Comparison of ENCODE assay signal across 17 cellular contexts in the genomic region with DNA sequence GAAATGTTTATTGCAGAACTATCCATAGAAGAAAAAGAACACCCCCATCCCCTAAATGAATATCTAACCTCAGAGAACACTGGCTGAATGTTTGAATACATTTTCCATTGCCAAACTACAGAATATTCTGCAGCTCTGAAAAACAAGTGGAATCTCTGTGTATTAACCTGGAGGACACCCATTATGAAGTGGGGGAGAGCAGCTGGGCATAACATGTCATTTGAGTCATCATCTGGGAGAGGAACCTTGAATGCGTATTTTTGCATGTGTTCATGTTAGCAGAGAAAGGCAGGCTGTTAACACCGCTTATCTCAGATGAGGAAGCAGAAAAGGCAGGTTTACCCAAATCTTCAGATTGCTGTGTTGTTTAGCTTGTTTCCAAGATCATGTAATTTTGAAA. TPM values are rescaled to one million over a fixed set of nuclear protein-coding genes. Genes with fewer than 3 reads are reported as not detected.
DNase-seq lines count a peak whose midpoint lies in the region; ATAC-seq and TF ChIP-seq lines count a peak whose summit lies in the region.
"Had no signal": no experiment of that assay in that cellular context is flagged by ENCODE, and none has a peak within 500 bp of the region (broad histone marks: within the 10 kb centered on the region; RNA-seq: fewer than 3 reads in every experiment).

No MANE protein-coding gene starts in this region.

- intact Hi-C loops in IMR-90 (cut with micrococcal nuclease) = no loop called here
- intact Hi-C loops in left lung (cut with DNase I) = no loop called here

- no peak overlapping the region for H3K4me3 Mint-ChIP-seq in activated T-cell treated with anti-CD3 and anti-CD28 coated beads, Interleukin-2, amount 50 U/mL, for 4 hours

- TF ChIP-seq CTCF in IMR-90 (conservative IDR thresholded peaks at IDR 0.05; ENCODE audit: low read depth, low read length) (no peak), fibroblast of pulmonary artery (IDR thresholded peaks at IDR 0.05; ENCODE audit: low read length, missing control alignments) (no peak), left lung (IDR thresholded peaks at IDR 0.05) (no peak)

- H3K27ac ChIP-seq in IMR-90 (ENCODE audit: insufficient read depth, low read length) (no peak overlapping the region), left lung (no peak overlapping the region)
- H3K27ac ChIP-seq: BLaER1 had no signal

- H3K4me1 Mint-ChIP-seq in activated T-cell treated with anti-CD3 and anti-CD28 coated beads, Interleukin-2, amount 50 U/mL, for 4 hours (ENCODE audit: low read depth) = no peaks in the 10 kb centered on the region

- POLR2A ChIA-PET in IMR-90 (lab: Charles Lee; ENCODE audit: unreplicated experiment) = no interaction called here

- no peak overlapping the region for H2AK9ac ChIP-seq in IMR-90 (replicated peaks; ENCODE audit: low read depth, low read length, poor library complexity)

- no peaks in the 10 kb centered on the region for H3K9me1 ChIP-seq in IMR-90 (ENCODE audit: insufficient read depth, low read length)

- H3K36me3 ChIP-seq in IMR-90 (ENCODE audit: control insufficient read depth, insufficient read depth, low read length) = no peaks in the 10 kb centered on the region
- H3K36me3 ChIP-seq in left lung = no peaks in the 10 kb centered on the region
- H3K36me3 ChIP-seq: BLaER1, HAP-1 had no signal

- H3K4me2 ChIP-seq in IMR-90 (ENCODE audit: low read depth, low read length) = no peak overlapping the region
- H3K4me2 ChIP-seq: BLaER1 had no signal

- H4K8ac ChIP-seq in IMR-90 (ENCODE audit: low read depth in 2 of 2, low read length in 2 of 2) = no peak overlapping the region

- H3K36me3 Mint-ChIP-seq in activated T-cell treated with anti-CD3 and anti-CD28 coated beads, Interleukin-2, amount 50 U/mL, for 4 hours (ENCODE audit: insufficient read depth) = no peaks in the 10 kb centered on the region

- no peak overlapping the region for H3K18ac ChIP-seq in IMR-90 (ENCODE audit: low read depth, low read length)

- H3K4me1 ChIP-seq in IMR-90 (ENCODE audit: control insufficient read depth, insufficient read depth, low read length) = no peaks in the 10 kb centered on the region
- peaks cover 0 to 1% of the 10 kb centered on the region in 2 donors for H3K4me1 ChIP-seq in left lung
- H3K4me1 ChIP-seq: HAP-1 had no signal

- BruUV-seq in IMR-90 (replicated peaks; lab: Mats Ljungman, UMichigan) = no TSS peak

- H3K9ac ChIP-seq in IMR-90 (ENCODE audit: low read depth, low read length) = no peak overlapping the region
- H3K9ac ChIP-seq: BLaER1 had no signal

- peaks cover 11% of the 10 kb centered on the region for H3K27me3 Mint-ChIP-seq in activated T-cell treated with anti-CD3 and anti-CD28 coated beads, Interleukin-2, amount 50 U/mL, for 4 hours (ENCODE audit: low read depth)

- no peak overlapping the region for H2BK15ac ChIP-seq in IMR-90 (ENCODE audit: low read depth, low read length)

- no peaks in the 10 kb centered on the region for H3K79me1 ChIP-seq in IMR-90 (ENCODE audit: low read depth in 1 of 2, low read length in 2 of 2)

- in situ Hi-C loops in IMR-90 (cut with MboI; ENCODE audit: low sequenced_read_pairs) = no loop called here

- no peak for TF ChIP-seq POLR2A in IMR-90 (IDR thresholded peaks at IDR 0.05; ENCODE audit: low read depth, low read length)

- H3K27me3 ChIP-seq in IMR-90 (ENCODE audit: control insufficient read depth, insufficient read depth, low read length) (peaks cover 13% of the 10 kb centered on the region), left lung (no peaks in the 10 kb centered on the region)
- H3K27me3 ChIP-seq: BLaER1 had no signal

- H2BK20ac ChIP-seq in IMR-90 (ENCODE audit: low read depth, low read length) = no peak overlapping the region

- H3K56ac ChIP-seq in IMR-90 (ENCODE audit: extremely low read depth, insufficient read depth, low read length) = no peak overlapping the region

- no peak for TF ChIP-seq RAD21 in IMR-90 (IDR thresholded peaks at IDR 0.05; ENCODE audit: low read length)

- no peak for ATAC-seq in IMR-90 (ENCODE audit: low read depth)
- ATAC-seq in left lung = no peak
- no peak for ATAC-seq in activated T-cell treated with anti-CD3 and anti-CD28 coated beads, Interleukin-2, amount 50 U/mL, for 4 hours
- ATAC-seq: HepG2 had no signal

- H4K5ac ChIP-seq in IMR-90 (ENCODE audit: low read depth, low read length) = no peak overlapping the region

- no peak overlapping the region for H2BK120ac ChIP-seq in IMR-90 (ENCODE audit: low read depth, low read length)

- H4K91ac ChIP-seq in IMR-90 (ENCODE audit: insufficient read depth, low read depth, low read length) = no peak overlapping the region

- CTCF ChIA-PET in IMR-90 (lab: Yijun Ruan, JAX) = no interaction called here

- no peak overlapping the region for H3K23ac ChIP-seq in IMR-90 (ENCODE audit: low read depth, low read length)

- no peak overlapping the region for H2AFZ ChIP-seq in IMR-90 (replicated peaks; ENCODE audit: low read length, poor library complexity)

- no peaks in the 10 kb centered on the region for H3K9me3 Mint-ChIP-seq in activated T-cell treated with anti-CD3 and anti-CD28 coated beads, Interleukin-2, amount 50 U/mL, for 4 hours

- no peak overlapping the region for H3K4ac ChIP-seq in IMR-90 (ENCODE audit: low read depth, low read length)

- H3K9me3 ChIP-seq in IMR-90 (ENCODE audit: control insufficient read depth, insufficient read depth, low read length) (no peaks in the 10 kb centered on the region), left lung (no peaks in the 10 kb centered on the region)
- H3K9me3 ChIP-seq: BLaER1, HAP-1 had no signal

- H3K14ac ChIP-seq in IMR-90 (replicated peaks; ENCODE audit: low read depth, low read length) = no peak overlapping the region

- DNase-seq in COLO829 (ENCODE audit: low spot score) (peak; percentile 68), IMR-90 (peak; percentile 22), NCI-H2171 (lab: John Stamatoyannopoulos, UW) (peak; percentile 15), fibroblast of pulmonary artery (ENCODE audit: low read depth) (peak; percentile 41), inferior parietal cortex (ENCODE audit: extremely low spot score) (no peak), left lung (no peak)
- DNase-seq in activated T-cell treated with anti-CD3 and anti-CD28 coated beads, Interleukin-2, amount 50 U/mL, for 4 hours = no peak
- DNase-seq: Kasumi-1, NCI-H1092 treated with DMSO at 0.1 percent for 48 hours, NCI-H187, NCI-H446, NCI-H82, SHP77 treated with DMSO at 0.1 percent for 48 hours, T-helper 2 cell had no signal

- H3K4me3 ChIP-seq in IMR-90 (ENCODE audit: insufficient read depth, low read depth, low read length) (no peak overlapping the region), fibroblast of pulmonary artery (replicated peaks; ENCODE audit: low read depth, low read length) (no peak overlapping the region), left lung (no peak overlapping the region)
- H3K4me3 ChIP-seq: BLaER1, HAP-1 had no signal

- H2AK5ac ChIP-seq in IMR-90 (ENCODE audit: low read depth, low read length) = no peak overlapping the region

- WGBS in IMR-90 (ENCODE audit: extremely low coverage in 2 of 2, insufficient read length in 1 of 2), 2 experiments = 71% methylated on average over 2 of the region's 2 CpGs; no CpG with 5 or more reads in 1 of the 2 experiments

- dilution Hi-C loops in IMR-90 (cut with HindIII; ENCODE audit: low sequenced_read_pairs, unreplicated experiment) = no loop called here

- no peaks in the 10 kb centered on the region for H4K20me1 ChIP-seq in IMR-90 (ENCODE audit: insufficient read depth, low read length)
- H4K20me1 ChIP-seq: BLaER1 had no signal

- no peak overlapping the region for H2BK5ac ChIP-seq in IMR-90 (ENCODE audit: low read depth, low read length, poor library complexity, severe bottlenecking)

TF ChIP-seq in IMR-90, 13 proteins besides CTCF, POLR2A, EP300 and RAD21:
- TF ChIP-seq MAFK (IDR thresholded peaks at IDR 0.05; ENCODE audit: low read depth, low read length) = no peak
- TF ChIP-seq FOS (IDR thresholded peaks at IDR 0.05; ENCODE audit: low read depth, low read length) = no peak
- no peak for TF ChIP-seq MAZ (IDR thresholded peaks at IDR 0.05; ENCODE audit: borderline replicate concordance, low read depth, low read length)
- TF ChIP-seq MXI1 (IDR thresholded peaks at IDR 0.05; ENCODE audit: borderline replicate concordance, low read depth, low read length) = no peak
- TF ChIP-seq, protein P1, sequence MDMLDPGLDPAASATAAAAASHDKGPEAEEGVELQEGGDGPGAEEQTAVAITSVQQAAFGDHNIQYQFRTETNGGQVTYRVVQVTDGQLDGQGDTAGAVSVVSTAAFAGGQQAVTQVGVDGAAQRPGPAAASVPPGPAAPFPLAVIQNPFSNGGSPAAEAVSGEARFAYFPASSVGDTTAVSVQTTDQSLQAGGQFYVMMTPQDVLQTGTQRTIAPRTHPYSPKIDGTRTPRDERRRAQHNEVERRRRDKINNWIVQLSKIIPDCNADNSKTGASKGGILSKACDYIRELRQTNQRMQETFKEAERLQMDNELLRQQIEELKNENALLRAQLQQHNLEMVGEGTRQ (IDR thresholded peaks at IDR 0.05; ENCODE audit: low read depth, low read length) = no peak
- TF ChIP-seq, protein P2, sequence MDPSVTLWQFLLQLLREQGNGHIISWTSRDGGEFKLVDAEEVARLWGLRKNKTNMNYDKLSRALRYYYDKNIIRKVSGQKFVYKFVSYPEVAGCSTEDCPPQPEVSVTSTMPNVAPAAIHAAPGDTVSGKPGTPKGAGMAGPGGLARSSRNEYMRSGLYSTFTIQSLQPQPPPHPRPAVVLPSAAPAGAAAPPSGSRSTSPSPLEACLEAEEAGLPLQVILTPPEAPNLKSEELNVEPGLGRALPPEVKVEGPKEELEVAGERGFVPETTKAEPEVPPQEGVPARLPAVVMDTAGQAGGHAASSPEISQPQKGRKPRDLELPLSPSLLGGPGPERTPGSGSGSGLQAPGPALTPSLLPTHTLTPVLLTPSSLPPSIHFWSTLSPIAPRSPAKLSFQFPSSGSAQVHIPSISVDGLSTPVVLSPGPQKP (IDR thresholded peaks at IDR 0.05; ENCODE audit: borderline replicate concordance, low read depth, low read length) = no peak
- TF ChIP-seq RCOR1 (IDR thresholded peaks at IDR 0.05; ENCODE audit: insufficient replicate concordance, low read length) = no peak
- no peak for TF ChIP-seq BHLHE40 (IDR thresholded peaks at IDR 0.05; ENCODE audit: low read depth, low read length)
- TF ChIP-seq RFX5 (IDR thresholded peaks at IDR 0.05; ENCODE audit: low read depth, low read length) = no peak
- TF ChIP-seq CHD1 (IDR thresholded peaks at IDR 0.05; ENCODE audit: low read depth, low read length) = no peak
- TF ChIP-seq SMC3 (IDR thresholded peaks at IDR 0.05; ENCODE audit: low read depth, low read length) = no peak
- no peak for TF ChIP-seq CEBPB (IDR thresholded peaks at IDR 0.05; ENCODE audit: low read depth, low read length)
- TF ChIP-seq NFE2L2 (IDR thresholded peaks at IDR 0.05; ENCODE audit: low read depth, low read length) = no peak
TF ChIP-seq in IMR-90: peak in this region for 0.

RNA-seq across cellular contexts. Expression of a gene that starts 31.5 kb away (rescaled TPM):
- total RNA-seq in IMR-90 (2012; rRNA removed) = under 0.01 TPM in 2 replicates
- polyA plus RNA-seq in IMR-90 (2012; rRNA removed) = 0.02 and 0.03 TPM in 2 replicates
- polyA plus RNA-seq in IMR-90 (2012; cell fraction: cytosol; rRNA removed) = 0.04 and 0.05 TPM in 2 replicates
- polyA plus RNA-seq in IMR-90 (2012; cell fraction: nucleus; rRNA removed; ENCODE audit: low replicate concordance) = 0.25 and 0.32 TPM in 2 replicates
- 10 to 100 TPM; 24.5 to 44.4 TPM for total RNA-seq in left lung
- total RNA-seq in activated T-cell treated with anti-CD3 and anti-CD28 coated beads, Interleukin-2, amount 50 U/mL, for 4 hours = under 1 TPM; 0.05 to 0.19 (median 0.13) TPM

Comparison
In these comparisons a context has a peak if more than half of its experiments do, and no peak if none do; other contexts are left out.
1. DNase-seq: peak in COLO829 (single experiment), IMR-90 (single experiment), NCI-H2171 (single experiment) and fibroblast of pulmonary artery (single experiment); none in inferior parietal cortex (single experiment), left lung (0 of 2) and activated T-cell treated with anti-CD3 and anti-CD28 coated beads, Interleukin-2, amount 50 U/mL, for 4 hours (single experiment).
2. RNA of a gene that starts 31.5 kb away (total RNA-seq): 24.5 to 44.4 TPM in left lung; 0.05 to 0.19 TPM in activated T-cell treated with anti-CD3 and anti-CD28 coated beads, Interleukin-2, amount 50 U/mL, for 4 hours and under 0.01 TPM in IMR-90; every median in the first group is over 10 times any median in the second.